27 cellular contexts compared by ENCODE assay signal in genomic region chr1:185514296-185514695, GRCh38.
"Had no signal": no experiment of that assay in that cellular context is flagged by ENCODE, and none has a peak within 500 bp of the region (broad histone marks: within the 10 kb centered on the region; RNA-seq: fewer than 3 reads in every experiment).

No MANE protein-coding gene starts in this region.

- H3K79me2 ChIP-seq: hepatocyte had no signal

- H3K4me3 ChIP-seq: colonic mucosa, esophagus muscularis mucosa, gastroesophageal sphincter, heart left ventricle, hepatocyte, left lung, neural progenitor cell, prostate gland, right atrium auricular region, spleen, testis, tibial artery had no signal

- H3K4me1 Mint-ChIP-seq: endodermal cell; nephron; neural progenitor cell; stimulated activated memory B cell treated with anti-CD40 and anti-IgM and Interleukin-4, amounts not matched to agents 10 μg/mL and 1 μg/mL and 100 μg/mL, for 72 hours had no signal

- H3K4me1 ChIP-seq: colonic mucosa, esophagus muscularis mucosa, foreskin keratinocyte, gastroesophageal sphincter, heart left ventricle, left lung, neural progenitor cell, prostate gland, right atrium auricular region, spleen, testis, tibial artery had no signal

- ATAC-seq: foreskin keratinocyte; gastroesophageal sphincter; heart left ventricle; left lung; naive thymus-derived CD4-positive, alpha-beta T cell; sciatic nerve; stimulated activated memory B cell treated with anti-CD40 and anti-IgM and Interleukin-4, amounts not matched to agents 10 μg/mL and 1 μg/mL and 100 μg/mL, for 72 hours; stimulated activated naive CD8-positive, alpha-beta T cell treated with anti-CD3 and anti-CD28 coated beads, Interleukin-15, Interleukin-2, amounts not matched to agents 100 U/mL and 50 U/mL, for 24 hours had no signal

- H3K36me3 ChIP-seq: colonic mucosa, esophagus muscularis mucosa, gastroesophageal sphincter, heart left ventricle, left lung, neural progenitor cell, prostate gland, right atrium auricular region, spleen, tibial artery had no signal

- H3K9me3 ChIP-seq: colonic mucosa, esophagus muscularis mucosa, prostate gland, testis had no signal

- H3K27ac Mint-ChIP-seq: dendritic cell treated with granulocyte-macrophage colony-stimulating factor and Interleukin-4, amounts not matched to agents 40 ng/mL and 50 ng/mL, for 4 days; endodermal cell; mesothelial cell of epicardium; nephron; neural progenitor cell; stimulated activated memory B cell treated with anti-CD40 and anti-IgM and Interleukin-4, amounts not matched to agents 10 μg/mL and 1 μg/mL and 100 μg/mL, for 72 hours; type B pancreatic cell had no signal

- H3K9me3 Mint-ChIP-seq: stimulated activated memory B cell treated with anti-CD40 and anti-IgM and Interleukin-4, amounts not matched to agents 10 μg/mL and 1 μg/mL and 100 μg/mL, for 72 hours had no signal

- H3K4me3 Mint-ChIP-seq: dendritic cell treated with granulocyte-macrophage colony-stimulating factor and Interleukin-4, amounts not matched to agents 40 ng/mL and 50 ng/mL, for 4 days; endodermal cell; mesothelial cell of epicardium; naive thymus-derived CD4-positive, alpha-beta T cell; nephron; neural progenitor cell; stimulated activated memory B cell treated with anti-CD40 and anti-IgM and Interleukin-4, amounts not matched to agents 10 μg/mL and 1 μg/mL and 100 μg/mL, for 72 hours; type B pancreatic cell had no signal

- H3K27me3 Mint-ChIP-seq: dendritic cell treated with granulocyte-macrophage colony-stimulating factor and Interleukin-4, amounts not matched to agents 40 ng/mL and 50 ng/mL, for 4 days; stimulated activated memory B cell treated with anti-CD40 and anti-IgM and Interleukin-4, amounts not matched to agents 10 μg/mL and 1 μg/mL and 100 μg/mL, for 72 hours; type B pancreatic cell had no signal

- H2AFZ ChIP-seq: hepatocyte, neural progenitor cell had no signal

- H3K9ac ChIP-seq: neural progenitor cell had no signal

- H3K4me2 ChIP-seq: hepatocyte, neural progenitor cell had no signal

- FAIRE-seq: kidney had no signal

- H3K27ac ChIP-seq: colonic mucosa, esophagus muscularis mucosa, foreskin keratinocyte, gastroesophageal sphincter, heart left ventricle, hepatocyte, left lung, neural progenitor cell, prostate gland, right atrium auricular region, spleen, testis, tibial artery had no signal

- H3K36me3 Mint-ChIP-seq: neural progenitor cell, type B pancreatic cell had no signal

- DNase-seq: colonic mucosa; effector CD8-positive, alpha-beta T cell; endodermal cell; foreskin keratinocyte; heart left ventricle; kidney; left lung; mesenchymal stem cell; naive thymus-derived CD4-positive, alpha-beta T cell; spleen; stimulated activated CD4-positive, alpha-beta T cell treated with anti-CD3 and anti-CD28 coated beads, Interleukin-4, amount 100 ng/mL, for 4 hours; stimulated activated naive CD8-positive, alpha-beta T cell treated with anti-CD3 and anti-CD28 coated beads, Interleukin-15, Interleukin-2, amounts not matched to agents 100 U/mL and 50 U/mL, for 24 hours; substantia nigra; testis; tibial artery had no signal

- H3K27me3 ChIP-seq: colonic mucosa, esophagus muscularis mucosa, foreskin keratinocyte, gastroesophageal sphincter, heart left ventricle, hepatocyte, left lung, neural progenitor cell, right atrium auricular region, spleen, testis, tibial artery had no signal
